ENCODE assay signal across 9 cellular contexts in genomic region chr7:149690688-149691446, GRCh38.
DNase-seq lines count a peak whose midpoint lies in the region; ATAC-seq, FAIRE-seq and TF ChIP-seq lines count a peak whose summit lies in the region.
"Had no signal": no experiment of that assay in that cellular context is flagged by ENCODE, and none has a peak within 500 bp of the region (broad histone marks: within the 10 kb centered on the region; RNA-seq: fewer than 3 reads in every experiment).

No MANE protein-coding gene starts in this region.

- H3K27ac Mint-ChIP-seq in stimulated activated naive CD8-positive, alpha-beta T cell treated with anti-CD3 and anti-CD28 coated beads, Interleukin-15, Interleukin-2, amounts not matched to agents 100 ng/mL and 50 ng/mL, for 24 hours: peak overlapping the region; percentile 36

- H3K27ac ChIP-seq in foreskin keratinocyte: no peak overlapping the region
- no peak overlapping the region for H3K27ac ChIP-seq in ascending aorta
- H3K27ac ChIP-seq: ovary had no signal

- H3K36me3 Mint-ChIP-seq in stimulated activated naive CD8-positive, alpha-beta T cell treated with anti-CD3 and anti-CD28 coated beads, Interleukin-15, Interleukin-2, amounts not matched to agents 100 ng/mL and 50 ng/mL, for 24 hours (ENCODE audit: low read depth): no peaks in the 10 kb centered on the region

- ATAC-seq in foreskin keratinocyte (peak; percentile 91), GM19455 (IDR thresholded peaks at IDR 0.05; ENCODE audit: unreplicated experiment) (no peak)

- H3K4me1 ChIP-seq in foreskin keratinocyte (no peaks in the 10 kb centered on the region), ascending aorta (no peaks in the 10 kb centered on the region)

- H3K4me3 ChIP-seq in ascending aorta: no peak overlapping the region
- H3K4me3 ChIP-seq: ovary had no signal

- peak; percentile 78 for DNase-seq in activated CD8-positive, alpha-beta memory T cell treated with anti-CD3 and anti-CD28 coated beads, Interleukin-2, amount 50 U/mL, for 48 hours
- DNase-seq in activated CD8-positive, alpha-beta memory T cell treated with anti-CD3 and anti-CD28 coated beads for 24 hours: no peak
- DNase-seq in RCC 7860 (ENCODE audit: low spot score) (peak; percentile 91), foreskin keratinocyte (peak; percentile 62 to 78), epidermal melanocyte (ENCODE audit: insufficient read length, low spot score) (no peak), ascending aorta (ENCODE audit: low spot score in 2 of 2) (no peak)

- FAIRE-seq in RCC 7860 (lab: Jason Lieb, UNC): peak; percentile 59

- TF ChIP-seq CTCF in foreskin keratinocyte (conservative IDR thresholded peaks at IDR 0.05): no peak
- TF ChIP-seq CTCF in ascending aorta (IDR thresholded peaks at IDR 0.05): no peak

- peaks cover 3% of the 10 kb centered on the region for H3K4me1 Mint-ChIP-seq in stimulated activated naive CD8-positive, alpha-beta T cell treated with anti-CD3 and anti-CD28 coated beads, Interleukin-15, Interleukin-2, amounts not matched to agents 100 ng/mL and 50 ng/mL, for 24 hours (ENCODE audit: low read depth)

- H3K4me3 Mint-ChIP-seq in stimulated activated naive CD8-positive, alpha-beta T cell treated with anti-CD3 and anti-CD28 coated beads, Interleukin-15, Interleukin-2, amounts not matched to agents 100 ng/mL and 50 ng/mL, for 24 hours: no peak overlapping the region

- H3K36me3 ChIP-seq in ascending aorta: no peaks in the 10 kb centered on the region
- H3K36me3 ChIP-seq: ovary had no signal

- H3K27me3 ChIP-seq in foreskin keratinocyte (peaks cover 54% of the 10 kb centered on the region), ascending aorta (peaks cover 10% of the 10 kb centered on the region)
- H3K27me3 ChIP-seq: ovary had no signal

- H3K9me3 ChIP-seq in ascending aorta: no peaks in the 10 kb centered on the region
- H3K9me3 ChIP-seq: ovary had no signal

- intact Hi-C loops in ascending aorta (cut with DNase I): no loop called here

- no peaks in the 10 kb centered on the region for H3K9me3 Mint-ChIP-seq in stimulated activated naive CD8-positive, alpha-beta T cell treated with anti-CD3 and anti-CD28 coated beads, Interleukin-15, Interleukin-2, amounts not matched to agents 100 ng/mL and 50 ng/mL, for 24 hours

- H3K27me3 Mint-ChIP-seq in stimulated activated naive CD8-positive, alpha-beta T cell treated with anti-CD3 and anti-CD28 coated beads, Interleukin-15, Interleukin-2, amounts not matched to agents 100 ng/mL and 50 ng/mL, for 24 hours: peaks cover 73% of the 10 kb centered on the region

Comparison
In these comparisons a context has a peak if more than half of its experiments do, and no peak if none do; other contexts are left out.
1. DNase-seq: peak in activated CD8-positive, alpha-beta memory T cell treated with anti-CD3 and anti-CD28 coated beads, Interleukin-2, amount 50 U/mL, for 48 hours (single experiment), RCC 7860 (single experiment) and foreskin keratinocyte (2 of 2); none in activated CD8-positive, alpha-beta memory T cell treated with anti-CD3 and anti-CD28 coated beads for 24 hours (single experiment), epidermal melanocyte (single experiment) and ascending aorta (0 of 2).